In genomic region chr1:172054172-172054571, GRCh38 we compare ENCODE assay signal across 11 cellular contexts.
"Had no signal": no experiment of that assay in that cellular context is flagged by ENCODE, and none has a peak within 500 bp of the region (broad histone marks: within the 10 kb centered on the region; RNA-seq: fewer than 3 reads in every experiment).

No MANE protein-coding gene starts in this region.

- DNase-seq: activated B cell treated with CpG ODN at 0.5 μM for 24 hours; activated naive CD4-positive, alpha-beta T cell treated with anti-CD3 and anti-CD28 coated beads, Interleukin-2, amount 50 U/mL, for 16 hours; activated T-cell treated with anti-CD3 and anti-CD28 coated beads, Interleukin-2, amount 50 U/mL, for 1 hour; adrenal gland; body of pancreas; foreskin melanocyte; head of caudate nucleus; stimulated activated CD4-positive, alpha-beta T cell treated with anti-CD3 and anti-CD28 coated beads, Interleukin-12 subunit alpha, Interleukin-12 subunit beta, amount 100 ng/mL, for 4 hours; stimulated activated naive CD4-positive, alpha-beta T cell treated with Interleukin-2 at 50 U/mL for 16 hours; T-helper 17 cell; trophoblast cell had no signal

- H3K4me3 ChIP-seq: adrenal gland, body of pancreas had no signal
